In the genomic region with DNA sequence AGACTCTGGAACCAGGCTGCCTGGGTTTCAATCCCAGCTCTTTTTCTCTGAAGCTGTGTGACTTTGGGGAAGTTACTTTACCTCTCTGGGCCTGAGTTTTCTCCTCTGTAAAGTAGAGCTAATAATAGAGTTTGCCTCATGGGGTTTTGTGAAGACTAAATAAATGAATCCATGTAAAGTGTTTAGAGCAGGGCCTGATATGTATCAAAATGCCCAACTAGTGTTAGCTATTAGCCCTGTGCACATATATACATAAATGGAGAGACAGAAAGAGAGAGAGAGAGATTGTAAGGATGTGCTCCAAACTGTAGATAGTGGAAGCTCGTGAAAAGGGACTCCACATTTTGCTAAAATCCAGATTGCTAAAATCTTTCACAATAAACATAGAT, we compare ENCODE assay signal across 17 cellular contexts. TPM values are rescaled to one million over a fixed set of nuclear protein-coding genes. Genes with fewer than 3 reads are reported as not detected.
DNase-seq lines count a peak whose midpoint lies in the region; ATAC-seq, FAIRE-seq and TF ChIP-seq lines count a peak whose summit lies in the region.
"Had no signal": no experiment of that assay in that cellular context is flagged by ENCODE, and none has a peak within 500 bp of the region (broad histone marks: within the 10 kb centered on the region; RNA-seq: fewer than 3 reads in every experiment).

No MANE protein-coding gene starts in this region.

- intact Hi-C loops in natural killer cell (cut with micrococcal nuclease), result no loop called here
- intact Hi-C loops in activated CD4-positive, alpha-beta T cell treated with anti-CD3 and anti-CD28 coated beads for 36 hours (cut with DNase I, micrococcal nuclease), result loop anchor here (1.0 to 5.0 kb wide), 4 partner anchors 22 to 84 kb away; a partner anchor contains a TSS

- H3K79me2 ChIP-seq in H1 (ENCODE audit: control insufficient read depth in 1 of 2, insufficient read depth in 2 of 2, low read length in 2 of 2), result no peaks in the 10 kb centered on the region

- H2BK15ac ChIP-seq in H1 (ENCODE audit: low read length), result no peak overlapping the region

- H2BK120ac ChIP-seq in H1 (replicated peaks; ENCODE audit: low read depth, low read length), result no peak overlapping the region

- POLR2A ChIA-PET in H1 (lab: Charles Lee; ENCODE audit: partially characterized antibody), result interaction anchor here (0.9 to 2.8 kb wide), 5 partner anchors 8 to 51 kb away, joined by 3 to 8 read pairs (median 4); a partner anchor contains a TSS
- POLR2A ChIA-PET in activated CD4-positive, alpha-beta T cell treated with anti-CD3 and anti-CD28 coated beads for 36 hours (lab: Charles Lee), result interaction anchor here (0.8 to 1.1 kb wide), 2 partner anchors 25 to 46 kb away, joined by 3 to 7 read pairs; a partner anchor contains a TSS

- H2AK5ac ChIP-seq in H1 (ENCODE audit: low read depth, low read length), result no peak overlapping the region

- FAIRE-seq in H1 (lab: Jason Lieb, UNC), result no peak
- FAIRE-seq: GM12892 had no signal

- ATAC-seq in natural killer cell treated with Interleukin-12 subunit alpha and Interleukin-12 subunit beta and Interleukin-15 and Interleukin-18, amount 100 ng/mL, for 72 hours, result no peak
- ATAC-seq in natural killer cell, result no peak
- ATAC-seq in gastroesophageal sphincter, result no peak
- no peak for ATAC-seq in activated CD4-positive, alpha-beta T cell treated with anti-CD3 and anti-CD28 coated beads for 36 hours
- ATAC-seq: PC-3 had no signal

- H3K9ac ChIP-seq in H1 (replicated peaks in 1 of 4; ENCODE audit: extremely low read depth in 1 of 4, low read depth in 3 of 4, low read length in 3 of 4), result no peak overlapping the region

- no peaks in the 10 kb centered on the region for H3K9me3 Mint-ChIP-seq in natural killer cell treated with Interleukin-12 subunit alpha and Interleukin-12 subunit beta and Interleukin-15 and Interleukin-18, amount 100 ng/mL, for 72 hours
- H3K9me3 Mint-ChIP-seq in natural killer cell (peaks cover 0 to 5% of the 10 kb centered on the region in 2 donors), endothelial cell (ENCODE audit: unreplicated experiment) (no peaks in the 10 kb centered on the region)
- H3K9me3 Mint-ChIP-seq in activated CD4-positive, alpha-beta T cell treated with anti-CD3 and anti-CD28 coated beads for 36 hours (ENCODE audit: low read depth), result peaks cover 10% of the 10 kb centered on the region

- H3K14ac ChIP-seq in H1 (ENCODE audit: insufficient read length), result no peak overlapping the region

- no peak overlapping the region for H2BK12ac ChIP-seq in H1 (ENCODE audit: low read depth, low read length)

- H2BK20ac ChIP-seq in H1 (ENCODE audit: low read length), result no peak overlapping the region

- H3K27me3 ChIP-seq in SJSA1 (replicated peaks) (no peaks in the 10 kb centered on the region), H1 (replicated peaks in 1 of 4; ENCODE audit: control insufficient read depth in 3 of 4, extremely low read depth in 1 of 4, insufficient read depth in 3 of 4, low read length in 3 of 4) (no peaks in the 10 kb centered on the region), gastroesophageal sphincter (no peaks in the 10 kb centered on the region)

- no peak for TF ChIP-seq CTCF in natural killer cell (IDR thresholded peaks at IDR 0.05)
- no peak for TF ChIP-seq CTCF in H1 (IDR thresholded peaks at IDR 0.05; ENCODE audit: control extremely low read depth in 1 of 3, insufficient read depth in 1 of 3, low read depth in 1 of 3, low read length in 3 of 3)
- no peak for TF ChIP-seq CTCF in gastroesophageal sphincter (IDR thresholded peaks at IDR 0.05)
- TF ChIP-seq CTCF in endothelial cell (IDR thresholded peaks at IDR 0.05; ENCODE audit: unreplicated experiment), result no peak

- H3K79me1 ChIP-seq in H1 (ENCODE audit: low read depth, low read length), result 0 out of 2 replicates have a peak, but pooled peaks cover 2% of the 10 kb centered on the region

- WGBS in H1 (ENCODE audit: extremely low coverage in 1 of 2, insufficient coverage in 1 of 2, insufficient read length in 1 of 2, insufficient replicate concordance in 2 of 2, low coverage in 1 of 2, low lambda C conversion rate in 2 of 2, missing lambda C conversion rate in 1 of 2), 2 experiments, result 100% methylated on average over 1 of the region's 1 CpG; no CpG with 5 or more reads in 1 of the 2 experiments
- WGBS in gastroesophageal sphincter (ENCODE audit: low coverage in 1 of 2), 2 donors, result 75 to 100% methylated on average over 1 of the region's 1 CpG

- H3K36me3 Mint-ChIP-seq in natural killer cell treated with Interleukin-12 subunit alpha and Interleukin-12 subunit beta and Interleukin-15 and Interleukin-18, amount 100 ng/mL, for 72 hours, result peaks cover 13% of the 10 kb centered on the region
- H3K36me3 Mint-ChIP-seq in natural killer cell (no peaks in the 10 kb centered on the region), endothelial cell (ENCODE audit: low read depth, unreplicated experiment) (no peaks in the 10 kb centered on the region)
- peaks cover 7% of the 10 kb centered on the region for H3K36me3 Mint-ChIP-seq in activated CD4-positive, alpha-beta T cell treated with anti-CD3 and anti-CD28 coated beads for 36 hours (ENCODE audit: low read depth)

- DNase-seq in natural killer cell treated with Interleukin-12 subunit alpha and Interleukin-12 subunit beta and Interleukin-15 and Interleukin-18, amount 100 ng/mL, for 72 hours (ENCODE audit: low spot score), result no peak
- no peak for DNase-seq in natural killer cell
- no peak for DNase-seq in SJSA1 (ENCODE audit: low read depth in 1 of 2, low spot score in 2 of 2)
- no peak for DNase-seq in H1 (ENCODE audit: low read depth in 1 of 2, low spot score in 2 of 2)
- DNase-seq in activated CD4-positive, alpha-beta T cell treated with anti-CD3 and anti-CD28 coated beads for 36 hours, result no peak
- no peak for DNase-seq in endothelial cell (ENCODE audit: low spot score)
- DNase-seq in cortex of kidney (lab: John Stamatoyannopoulos, UW), result no peak
- DNase-seq: C1 segment of cervical spinal cord, DMS 273 treated with DMSO at 0.1 percent for 48 hours, GF-D8, NCI-H1092, NCI-H2081 treated with DMSO at 0.1 percent for 48 hours, NCI-H510A, NCI-H82, PC-3 had no signal

- H4K5ac ChIP-seq in H1 (ENCODE audit: insufficient read length, low read depth, low read length), result no peak overlapping the region

- H4K20me1 ChIP-seq in H1 (replicated peaks in 1 of 2; ENCODE audit: control insufficient read depth in 1 of 2, insufficient read depth in 2 of 2, low read length in 2 of 2), result no peaks in the 10 kb centered on the region

- no peaks in the 10 kb centered on the region for H3K9me3 ChIP-seq in SJSA1 (replicated peaks)
- H3K9me3 ChIP-seq in H1 (ENCODE audit: insufficient read depth in 2 of 2, low read depth in 1 of 2, low read length in 1 of 2), result no peaks in the 10 kb centered on the region; a peak in 1 of 4 replicates
- no peaks in the 10 kb centered on the region for H3K9me3 ChIP-seq in gastroesophageal sphincter

- H3K4me3 ChIP-seq in SJSA1 (no peak overlapping the region), H1 (ENCODE audit: extremely low read depth in 1 of 4, insufficient read depth in 2 of 4, low read depth in 3 of 4, low read length in 4 of 4) (no peak overlapping the region), gastroesophageal sphincter (no peak overlapping the region)

- TF ChIP-seq EP300 in H1 (IDR thresholded peaks at IDR 0.05; ENCODE audit: borderline replicate concordance in 1 of 2, low read depth in 2 of 2, low read length in 2 of 2), result no peak
- no peak for TF ChIP-seq EP300 in gastroesophageal sphincter (IDR thresholded peaks at IDR 0.05)

- H3K4me3 Mint-ChIP-seq in natural killer cell treated with Interleukin-12 subunit alpha and Interleukin-12 subunit beta and Interleukin-15 and Interleukin-18, amount 100 ng/mL, for 72 hours, result peak overlapping the region; percentile 45
- H3K4me3 Mint-ChIP-seq in natural killer cell (no peak overlapping the region), endothelial cell (ENCODE audit: unreplicated experiment) (no peak overlapping the region)
- H3K4me3 Mint-ChIP-seq in activated CD4-positive, alpha-beta T cell treated with anti-CD3 and anti-CD28 coated beads for 36 hours, result no peak overlapping the region

- 0 out of 2 replicates have a peak, but pooled peaks cover 2% of the 10 kb centered on the region for H3K23me2 ChIP-seq in H1 (ENCODE audit: low read depth, low read length)

- H3K18ac ChIP-seq in H1 (ENCODE audit: extremely low read depth, low read length), result no peak overlapping the region

- CTCF ChIA-PET in H1 (lab: Charles Lee; ENCODE audit: partially characterized antibody), result interaction anchor here (0.8 to 5.9 kb wide), 5 partner anchors 14 to 110 kb away, joined by 3 to 54 read pairs (median 10); no protein-coding TSS in a partner anchor
- CTCF ChIA-PET in activated CD4-positive, alpha-beta T cell treated with anti-CD3 and anti-CD28 coated beads for 36 hours (lab: Charles Lee), result interaction anchor here (0.7 to 1.5 kb wide), 4 partner anchors 22 to 110 kb away, joined by 3 to 4 read pairs (median 3); a partner anchor contains a TSS

- H3K4me1 Mint-ChIP-seq in natural killer cell treated with Interleukin-12 subunit alpha and Interleukin-12 subunit beta and Interleukin-15 and Interleukin-18, amount 100 ng/mL, for 72 hours (ENCODE audit: low read depth in 2 of 2), result peaks cover 20 to 26% of the 10 kb centered on the region in 2 donors
- peaks cover 0 to 6% of the 10 kb centered on the region in 2 donors for H3K4me1 Mint-ChIP-seq in natural killer cell
- peaks cover 43% of the 10 kb centered on the region for H3K4me1 Mint-ChIP-seq in activated CD4-positive, alpha-beta T cell treated with anti-CD3 and anti-CD28 coated beads for 36 hours
- H3K4me1 Mint-ChIP-seq in endothelial cell (ENCODE audit: unreplicated experiment), result peaks cover 12% of the 10 kb centered on the region

- H3K27ac ChIP-seq in SJSA1 (peak overlapping the region; percentile 85), H1 (ENCODE audit: low read depth, low read length) (no peak overlapping the region), gastroesophageal sphincter (no peak overlapping the region)

- H3K4me2 ChIP-seq in H1 (ENCODE audit: insufficient read depth in 1 of 2, low read depth in 2 of 2, low read length in 2 of 2), result no peak overlapping the region

- peak overlapping the region; percentile 20 to 64 for H3K27ac Mint-ChIP-seq in natural killer cell treated with Interleukin-12 subunit alpha and Interleukin-12 subunit beta and Interleukin-15 and Interleukin-18, amount 100 ng/mL, for 72 hours
- H3K27ac Mint-ChIP-seq in natural killer cell (no peak overlapping the region), endothelial cell (ENCODE audit: unreplicated experiment) (no peak overlapping the region)
- no peak overlapping the region for H3K27ac Mint-ChIP-seq in activated CD4-positive, alpha-beta T cell treated with anti-CD3 and anti-CD28 coated beads for 36 hours

- H3K36me3 ChIP-seq in SJSA1, result no peaks in the 10 kb centered on the region
- no peaks in the 10 kb centered on the region for H3K36me3 ChIP-seq in H1 (ENCODE audit: control insufficient read depth in 2 of 4, insufficient read depth in 4 of 4, low read length in 3 of 4)
- H3K36me3 ChIP-seq in gastroesophageal sphincter, result no peaks in the 10 kb centered on the region

- H3K4ac ChIP-seq in H1 (replicated peaks; ENCODE audit: insufficient read length, low read depth, low read length), result no peak overlapping the region

- no peak for TF ChIP-seq RAD21 in H1 (IDR thresholded peaks at IDR 0.05 in 1 of 2, conservative IDR thresholded peaks at IDR 0.05 in 1 of 2; ENCODE audit: low read depth in 2 of 2, low read length in 2 of 2)

- no peak for TF ChIP-seq POLR2A in H1 (IDR thresholded peaks at IDR 0.05; ENCODE audit: control extremely low read depth in 1 of 2, low read depth in 2 of 2, low read length in 2 of 2)
- no peak for TF ChIP-seq POLR2A in gastroesophageal sphincter (IDR thresholded peaks at IDR 0.05)

- no peak overlapping the region for H2BK5ac ChIP-seq in H1 (ENCODE audit: low read depth, low read length)

- H4K8ac ChIP-seq in H1 (ENCODE audit: extremely low read depth, insufficient read depth, low read length), result no peak overlapping the region

- H3K56ac ChIP-seq in H1 (replicated peaks; ENCODE audit: insufficient read length, low read depth, low read length), result no peak overlapping the region

- no peaks in the 10 kb centered on the region for H3K27me3 Mint-ChIP-seq in natural killer cell treated with Interleukin-12 subunit alpha and Interleukin-12 subunit beta and Interleukin-15 and Interleukin-18, amount 100 ng/mL, for 72 hours
- no peaks in the 10 kb centered on the region for H3K27me3 Mint-ChIP-seq in natural killer cell (ENCODE audit: low read depth in 2 of 2)
- peaks cover under 1% of the 10 kb centered on the region for H3K27me3 Mint-ChIP-seq in activated CD4-positive, alpha-beta T cell treated with anti-CD3 and anti-CD28 coated beads for 36 hours
- H3K27me3 Mint-ChIP-seq in endothelial cell (ENCODE audit: unreplicated experiment), result peaks cover 2% of the 10 kb centered on the region

- H3K4me1 ChIP-seq in SJSA1 (replicated peaks) (peaks cover 57% of the 10 kb centered on the region), H1 (replicated peaks in 1 of 4; ENCODE audit: control insufficient read depth in 3 of 4, insufficient read depth in 4 of 4, low read length in 3 of 4) (peaks cover 5 to 14% (median 10%) of the 10 kb centered on the region in 4 experiments), gastroesophageal sphincter (peaks cover 2 to 17% (median 11%) of the 10 kb centered on the region in 3 donors)

- no peak overlapping the region for H4K91ac ChIP-seq in H1 (replicated peaks; ENCODE audit: insufficient read length, low read length)

- H2AFZ ChIP-seq in H1 (ENCODE audit: low read length), result no peak overlapping the region

- no peak overlapping the region for H3K23ac ChIP-seq in H1 (ENCODE audit: insufficient read length)

RNA-seq across cellular contexts. Expression of a gene that starts 44.8 kb away (rescaled TPM):
- 10 to 100 TPM; 65.5 to 72.6 TPM for total RNA-seq in natural killer cell treated with Interleukin-12 subunit alpha and Interleukin-12 subunit beta and Interleukin-15 and Interleukin-18, amount 100 ng/mL, for 72 hours
- total RNA-seq in natural killer cell, result 100 to 1,000 TPM; 135 to 145 (median 138) TPM
- 72.6 and 91.1 TPM in 2 replicates for total RNA-seq in SJSA1 (2014; rRNA removed; shearing (Covaris generic))
- total RNA-seq in H1 (2021; fragmentation: NEBNext Ultra II Directional; extraction: Animal tissue kit (Norgen Biotek cat#: 25700)), result 63.1 and 66.1 TPM in 2 replicates
- polyA plus RNA-seq in H1 (2011; rRNA removed), result 11.6 and 11.9 TPM in 2 replicates
- 16.9 TPM for polyA plus RNA-seq in H1 (2011; cell fraction: cytosol; rRNA removed)
- polyA plus RNA-seq in H1 (2011; cell fraction: nucleus; rRNA removed), result 9.7 TPM
- polyA plus RNA-seq in H1 (2012, experiment 1 of 2), result 14.3 to 21.6 TPM (median 17.4 TPM) in 4 replicates
- 3.4 TPM for polyA plus RNA-seq in H1 (2012, experiment 2 of 2)
- 22.2 TPM for polyA plus RNA-seq in H1 (2013, experiment 1 of 2)
- 21.7 TPM for polyA plus RNA-seq in H1 (2013, experiment 2 of 2)
- polyA minus RNA-seq in H1 (2011; rRNA and poly(A)+ RNA removed), result 38.0 and 41.9 TPM in 2 replicates
- polyA minus RNA-seq in H1 (2011; cell fraction: cytosol; rRNA and poly(A)+ RNA removed), result 29.7 TPM
- polyA minus RNA-seq in H1 (2011; cell fraction: nucleus; rRNA and poly(A)+ RNA removed), result 26.0 TPM
- 10 to 100 TPM; 58.9 to 78.3 (median 64.7) TPM for total RNA-seq in gastroesophageal sphincter
- 10 to 100 TPM; 42.4 to 51.4 TPM for total RNA-seq in activated CD4-positive, alpha-beta T cell treated with anti-CD3 and anti-CD28 coated beads for 36 hours
- total RNA-seq in endothelial cell (ENCODE audit: unreplicated experiment), result 86.0 TPM

Comparison
In these comparisons a context has a peak if more than half of its experiments do, and no peak if none do; other contexts are left out.
1. H3K27ac Mint-ChIP-seq: peak in natural killer cell treated with Interleukin-12 subunit alpha and Interleukin-12 subunit beta and Interleukin-15 and Interleukin-18, amount 100 ng/mL, for 72 hours (2 of 2); none in natural killer cell (0 of 2), activated CD4-positive, alpha-beta T cell treated with anti-CD3 and anti-CD28 coated beads for 36 hours (single experiment) and endothelial cell (single experiment).